In genomic region chr9:130711469-130711868, GRCh38 we compare ENCODE assay signal across 22 cellular contexts. TPM values are rescaled to one million over a fixed set of nuclear protein-coding genes. Genes with fewer than 3 reads are reported as not detected.
A peak's percentile ranks its signal among the peaks of the same experiment; 100 is the strongest.
DNase-seq lines count a peak whose midpoint lies in the region; ATAC-seq lines count a peak whose summit lies in the region.
"Had no signal": no experiment of that assay in that cellular context is flagged by ENCODE, and none has a peak within 500 bp of the region (broad histone marks: within the 10 kb centered on the region; RNA-seq: fewer than 3 reads in every experiment).

No MANE protein-coding gene starts in this region.

- H4K20me1 ChIP-seq in Karpas-422 (ENCODE audit: insufficient read depth, low read depth, low read length): 0 out of 2 replicates have a peak, but pooled peaks cover 4% of the 10 kb centered on the region

- no peak for ATAC-seq in activated naive CD4-positive, alpha-beta T cell treated with anti-CD3 and anti-CD28 coated beads, Interleukin-2, amount 50 U/mL, for 72 hours
- no peak for ATAC-seq in central memory CD8-positive, alpha-beta T cell (replicated peaks; ENCODE audit: extremely low read depth, poor library complexity, severe bottlenecking)
- no peak for ATAC-seq in stimulated activated effector memory CD8-positive, alpha-beta T cell treated with anti-CD3 and anti-CD28 coated beads, Interleukin-12 subunit alpha, Interleukin-12 subunit beta, amount 100 ng/mL, for 72 hours
- ATAC-seq: gastroesophageal sphincter, left lobe of liver had no signal

- no peak for DNase-seq in activated naive CD4-positive, alpha-beta T cell treated with anti-CD3 and anti-CD28 coated beads, Interleukin-2, amount 10 ng/mL, durations not matched to agents 7 days and 5 days
- DNase-seq in activated naive CD4-positive, alpha-beta T cell treated with anti-CD3 and anti-CD28 coated beads, Interleukin-2, amount 50 U/mL, for 72 hours (ENCODE audit: low spot score in 2 of 2): no peak
- no peak for DNase-seq in Karpas-422
- no peak for DNase-seq in central memory CD8-positive, alpha-beta T cell (ENCODE audit: low spot score in 2 of 2)
- DNase-seq in stimulated activated effector memory CD8-positive, alpha-beta T cell treated with anti-CD3 and anti-CD28 coated beads, Interleukin-12 subunit alpha, Interleukin-12 subunit beta, amount 100 ng/mL, for 72 hours (ENCODE audit: low spot score in 2 of 2): no peak
- DNase-seq in kidney glomerular epithelial cell (lab: John Stamatoyannopoulos, UW): no peak
- no peak for DNase-seq in KG1 (lab: John Stamatoyannopoulos, UW)
- no peak for DNase-seq in HuH-7.5 (ENCODE audit: low spot score)
- DNase-seq: activated CD8-positive, alpha-beta memory T cell treated with anti-CD3 and anti-CD28 coated beads for 24 hours; brain microvascular endothelial cell; GDM1; MV-4-11; stimulated activated CD4-positive, alpha-beta T cell treated with anti-CD3 and anti-CD28 coated beads, Interleukin-4, amount 100 ng/mL, for 4 hours; stimulated activated CD8-positive, alpha-beta memory T cell treated with anti-CD3 and anti-CD28 coated beads, Interleukin-4, amount 100 ng/mL, for 48 hours; SW 1271; testis had no signal

- no peaks in the 10 kb centered on the region for H3K27me3 ChIP-seq in Karpas-422 (ENCODE audit: low read length)
- H3K27me3 ChIP-seq: brain microvascular endothelial cell, gastroesophageal sphincter, testis had no signal

- H3K9me2 ChIP-seq in Karpas-422 (replicated peaks; ENCODE audit: insufficient read depth, low read length): no peaks in the 10 kb centered on the region

- H3K4me3 Mint-ChIP-seq in activated naive CD4-positive, alpha-beta T cell treated with anti-CD3 and anti-CD28 coated beads, Interleukin-2, amount 10 ng/mL, durations not matched to agents 7 days and 5 days: no peak overlapping the region
- H3K4me3 Mint-ChIP-seq in central memory CD8-positive, alpha-beta T cell: peak overlapping the region; percentile 35
- peak overlapping the region; percentile 14 for H3K4me3 Mint-ChIP-seq in stimulated activated effector memory CD8-positive, alpha-beta T cell treated with anti-CD3 and anti-CD28 coated beads, Interleukin-12 subunit alpha, Interleukin-12 subunit beta, amount 100 ng/mL, for 72 hours

- peak overlapping the region; percentile 100 for H3K4me2 ChIP-seq in Karpas-422 (ENCODE audit: low read depth, low read length, poor library complexity, severe bottlenecking)

- H3K36me3 ChIP-seq in Karpas-422 (ENCODE audit: insufficient read depth, low read length): no peaks in the 10 kb centered on the region
- H3K36me3 ChIP-seq: brain microvascular endothelial cell, gastroesophageal sphincter, prostate gland had no signal

- H3K9ac ChIP-seq in Karpas-422 (ENCODE audit: low read length): no peak overlapping the region

- peaks cover 32% of the 10 kb centered on the region for H3K79me2 ChIP-seq in Karpas-422 (ENCODE audit: low read length)

- H3K9me3 ChIP-seq in Karpas-422 (ENCODE audit: low read length): no peaks in the 10 kb centered on the region
- H3K9me3 ChIP-seq: gastroesophageal sphincter, prostate gland, testis had no signal

- H3K27me3 Mint-ChIP-seq in activated naive CD4-positive, alpha-beta T cell treated with anti-CD3 and anti-CD28 coated beads, Interleukin-2, amount 10 ng/mL, durations not matched to agents 7 days and 5 days: peaks cover 8% of the 10 kb centered on the region
- no peaks in the 10 kb centered on the region for H3K27me3 Mint-ChIP-seq in central memory CD8-positive, alpha-beta T cell

- no peak overlapping the region for H3K4me3 ChIP-seq in Karpas-422 (ENCODE audit: low read length)

- no peaks in the 10 kb centered on the region for H3K36me3 Mint-ChIP-seq in activated naive CD4-positive, alpha-beta T cell treated with anti-CD3 and anti-CD28 coated beads, Interleukin-2, amount 10 ng/mL, durations not matched to agents 7 days and 5 days
- H3K36me3 Mint-ChIP-seq in activated naive CD4-positive, alpha-beta T cell treated with anti-CD3 and anti-CD28 coated beads, Interleukin-2, amount 50 U/mL, for 72 hours: peaks cover 4 to 9% of the 10 kb centered on the region in 2 donors
- H3K36me3 Mint-ChIP-seq in central memory CD8-positive, alpha-beta T cell (ENCODE audit: insufficient read depth): peaks cover 8% of the 10 kb centered on the region
- peaks cover 17% of the 10 kb centered on the region for H3K36me3 Mint-ChIP-seq in stimulated activated effector memory CD8-positive, alpha-beta T cell treated with anti-CD3 and anti-CD28 coated beads, Interleukin-12 subunit alpha, Interleukin-12 subunit beta, amount 100 ng/mL, for 72 hours

- H3K27ac Mint-ChIP-seq in activated naive CD4-positive, alpha-beta T cell treated with anti-CD3 and anti-CD28 coated beads, Interleukin-2, amount 10 ng/mL, durations not matched to agents 7 days and 5 days: peak overlapping the region; percentile 47
- no peak overlapping the region for H3K27ac Mint-ChIP-seq in activated naive CD4-positive, alpha-beta T cell treated with anti-CD3 and anti-CD28 coated beads, Interleukin-2, amount 50 U/mL, for 72 hours
- H3K27ac Mint-ChIP-seq in central memory CD8-positive, alpha-beta T cell (ENCODE audit: low read depth): no peak overlapping the region
- no peak overlapping the region for H3K27ac Mint-ChIP-seq in stimulated activated effector memory CD8-positive, alpha-beta T cell treated with anti-CD3 and anti-CD28 coated beads, Interleukin-12 subunit alpha, Interleukin-12 subunit beta, amount 100 ng/mL, for 72 hours

- H3K4me1 Mint-ChIP-seq in activated naive CD4-positive, alpha-beta T cell treated with anti-CD3 and anti-CD28 coated beads, Interleukin-2, amount 10 ng/mL, durations not matched to agents 7 days and 5 days: peaks cover 33% of the 10 kb centered on the region
- H3K4me1 Mint-ChIP-seq in central memory CD8-positive, alpha-beta T cell: peaks cover 26% of the 10 kb centered on the region
- H3K4me1 Mint-ChIP-seq in stimulated activated effector memory CD8-positive, alpha-beta T cell treated with anti-CD3 and anti-CD28 coated beads, Interleukin-12 subunit alpha, Interleukin-12 subunit beta, amount 100 ng/mL, for 72 hours: peaks cover 26% of the 10 kb centered on the region

- H3K4me1 ChIP-seq in Karpas-422 (ENCODE audit: low read length): peaks cover 28% of the 10 kb centered on the region
- H3K4me1 ChIP-seq: prostate gland had no signal

- no peak overlapping the region for H2AFZ ChIP-seq in Karpas-422 (ENCODE audit: low read length)

- no peaks in the 10 kb centered on the region for H3K9me3 Mint-ChIP-seq in activated naive CD4-positive, alpha-beta T cell treated with anti-CD3 and anti-CD28 coated beads, Interleukin-2, amount 10 ng/mL, durations not matched to agents 7 days and 5 days
- no peaks in the 10 kb centered on the region for H3K9me3 Mint-ChIP-seq in activated naive CD4-positive, alpha-beta T cell treated with anti-CD3 and anti-CD28 coated beads, Interleukin-2, amount 50 U/mL, for 72 hours
- H3K9me3 Mint-ChIP-seq in central memory CD8-positive, alpha-beta T cell: no peaks in the 10 kb centered on the region
- no peaks in the 10 kb centered on the region for H3K9me3 Mint-ChIP-seq in stimulated activated effector memory CD8-positive, alpha-beta T cell treated with anti-CD3 and anti-CD28 coated beads, Interleukin-12 subunit alpha, Interleukin-12 subunit beta, amount 100 ng/mL, for 72 hours
- H3K9me3 Mint-ChIP-seq: dendritic cell treated with granulocyte-macrophage colony-stimulating factor and Interleukin-4, amounts not matched to agents 40 ng/mL and 50 ng/mL, for 4 days had no signal

- CTCF ChIA-PET in activated naive CD4-positive, alpha-beta T cell treated with anti-CD3 and anti-CD28 coated beads, Interleukin-2, amount 10 ng/mL, durations not matched to agents 7 days and 5 days (lab: Charles Lee): interaction anchor here (2.1 kb wide), 1 partner anchor 10 kb away, joined by 17 read pairs; no protein-coding TSS in a partner anchor

- H3K27ac ChIP-seq in Karpas-422 (ENCODE audit: low read length): no peak overlapping the region

RNA-seq across cellular contexts. Expression of gene EXOSC2, which starts 17.9 kb away (rescaled TPM):
- 10 to 100 TPM; 68.8 to 84.8 TPM for total RNA-seq in activated naive CD4-positive, alpha-beta T cell treated with anti-CD3 and anti-CD28 coated beads, Interleukin-2, amount 50 U/mL, for 72 hours
- 14.6 and 20.6 TPM in 2 replicates for total RNA-seq in Karpas-422 (2014; rRNA removed; shearing (Covaris generic); ENCODE audit: low replicate concordance)

RNA-seq across cellular contexts. Expression of gene PRDM12, which starts 47.1 kb away (rescaled TPM):
- not detected for total RNA-seq in activated naive CD4-positive, alpha-beta T cell treated with anti-CD3 and anti-CD28 coated beads, Interleukin-2, amount 50 U/mL, for 72 hours
- total RNA-seq in Karpas-422 (2014; rRNA removed; shearing (Covaris generic); ENCODE audit: low replicate concordance): 0.07 TPM in 1 of 2 replicates, not detected in the other
- total RNA-seq: epithelial cell of proximal tubule, gastroesophageal sphincter, prostate gland, smooth muscle cell had no signal
